Comparison of ENCODE assay signal across 10 cellular contexts in genomic region chr1:118154220-118154619, GRCh38. TPM values are rescaled to one million over a fixed set of nuclear protein-coding genes. Genes with fewer than 3 reads are reported as not detected.
DNase-seq lines count a peak whose midpoint lies in the region; ATAC-seq and TF ChIP-seq lines count a peak whose summit lies in the region.
"Had no signal": no experiment of that assay in that cellular context is flagged by ENCODE, and none has a peak within 500 bp of the region (broad histone marks: within the 10 kb centered on the region; RNA-seq: fewer than 3 reads in every experiment).

No MANE protein-coding gene starts in this region.

- 86 to 100% methylated on average over 1 of the region's 1 CpG for WGBS in esophagus squamous epithelium, 2 donors

- DNase-seq in activated naive CD4-positive, alpha-beta T cell treated with anti-CD3 and anti-CD28 coated beads for 36 hours: peak; percentile 6
- DNase-seq in activated naive CD4-positive, alpha-beta T cell treated with anti-CD3 and anti-CD28 coated beads, Interleukin-2, amount 10 ng/mL, durations not matched to agents 7 days and 5 days: no peak
- DNase-seq in NCI-H146 (lab: John Stamatoyannopoulos, UW): peak; percentile 58
- DNase-seq in esophagus squamous epithelium (lab: John Stamatoyannopoulos, UW): no peak
- DNase-seq in type B pancreatic cell (ENCODE audit: extremely low spot score, unreplicated experiment): no peak
- no peak for DNase-seq in stimulated activated CD4-positive, alpha-beta T cell treated with anti-CD3 and anti-CD28 coated beads, Interleukin-12 subunit alpha, Interleukin-12 subunit beta, amount 100 ng/mL, for 4 hours
- DNase-seq: NCI-H2227 treated with DMSO at 0.1 percent for 48 hours had no signal

- no peak overlapping the region for H3K4me3 ChIP-seq in esophagus squamous epithelium
- H3K4me3 ChIP-seq: prostate gland had no signal

- no peaks in the 10 kb centered on the region for H3K36me3 ChIP-seq in esophagus squamous epithelium
- H3K36me3 ChIP-seq: prostate gland had no signal

- H3K4me3 Mint-ChIP-seq in activated naive CD4-positive, alpha-beta T cell treated with anti-CD3 and anti-CD28 coated beads for 36 hours: no peak overlapping the region
- H3K4me3 Mint-ChIP-seq in activated naive CD4-positive, alpha-beta T cell treated with anti-CD3 and anti-CD28 coated beads, Interleukin-2, amount 10 ng/mL, durations not matched to agents 7 days and 5 days: no peak overlapping the region
- no peak overlapping the region for H3K4me3 Mint-ChIP-seq in type B pancreatic cell

- no peaks in the 10 kb centered on the region for H3K36me3 Mint-ChIP-seq in activated naive CD4-positive, alpha-beta T cell treated with anti-CD3 and anti-CD28 coated beads for 36 hours (ENCODE audit: low read depth)
- no peaks in the 10 kb centered on the region for H3K36me3 Mint-ChIP-seq in activated naive CD4-positive, alpha-beta T cell treated with anti-CD3 and anti-CD28 coated beads, Interleukin-2, amount 10 ng/mL, durations not matched to agents 7 days and 5 days
- H3K36me3 Mint-ChIP-seq in type B pancreatic cell: no peaks in the 10 kb centered on the region

- ATAC-seq in GM21825 (IDR thresholded peaks at IDR 0.05; ENCODE audit: unreplicated experiment): no peak
- no peak for ATAC-seq in HG03469 (IDR thresholded peaks at IDR 0.05; ENCODE audit: unreplicated experiment)

- H3K9me3 ChIP-seq in esophagus squamous epithelium: no peaks in the 10 kb centered on the region
- H3K9me3 ChIP-seq: prostate gland had no signal

- CTCF ChIA-PET in activated naive CD4-positive, alpha-beta T cell treated with anti-CD3 and anti-CD28 coated beads for 36 hours (lab: Charles Lee): interaction anchor here (0.7 kb wide), 1 partner anchor 930 kb away, joined by 3 read pairs; no protein-coding TSS in a partner anchor
- CTCF ChIA-PET in activated naive CD4-positive, alpha-beta T cell treated with anti-CD3 and anti-CD28 coated beads, Interleukin-2, amount 10 ng/mL, durations not matched to agents 7 days and 5 days (lab: Charles Lee): no interaction called here

- H3K27ac ChIP-seq in esophagus squamous epithelium: no peak overlapping the region
- H3K27ac ChIP-seq: prostate gland had no signal

- no peak for TF ChIP-seq POLR2A in esophagus squamous epithelium (IDR thresholded peaks at IDR 0.05)

- intact Hi-C loops in activated naive CD4-positive, alpha-beta T cell treated with anti-CD3 and anti-CD28 coated beads for 36 hours (cut with micrococcal nuclease): loop anchor here (2.0 kb wide), 1 partner anchor 1123 kb away; no protein-coding TSS in a partner anchor
- intact Hi-C loops in esophagus squamous epithelium (cut with DNase I): loop anchor here (5.0 kb wide), 1 partner anchor 853 kb away; no protein-coding TSS in a partner anchor

- H3K27ac Mint-ChIP-seq in activated naive CD4-positive, alpha-beta T cell treated with anti-CD3 and anti-CD28 coated beads for 36 hours: no peak overlapping the region
- no peak overlapping the region for H3K27ac Mint-ChIP-seq in activated naive CD4-positive, alpha-beta T cell treated with anti-CD3 and anti-CD28 coated beads, Interleukin-2, amount 10 ng/mL, durations not matched to agents 7 days and 5 days
- no peak overlapping the region for H3K27ac Mint-ChIP-seq in type B pancreatic cell

- peaks cover 6% of the 10 kb centered on the region for H3K27me3 Mint-ChIP-seq in activated naive CD4-positive, alpha-beta T cell treated with anti-CD3 and anti-CD28 coated beads for 36 hours (ENCODE audit: low read depth)
- H3K27me3 Mint-ChIP-seq in activated naive CD4-positive, alpha-beta T cell treated with anti-CD3 and anti-CD28 coated beads, Interleukin-2, amount 10 ng/mL, durations not matched to agents 7 days and 5 days: no peaks in the 10 kb centered on the region
- peaks cover 8% of the 10 kb centered on the region for H3K27me3 Mint-ChIP-seq in type B pancreatic cell

- no peaks in the 10 kb centered on the region for H3K9me3 Mint-ChIP-seq in activated naive CD4-positive, alpha-beta T cell treated with anti-CD3 and anti-CD28 coated beads for 36 hours
- H3K9me3 Mint-ChIP-seq in activated naive CD4-positive, alpha-beta T cell treated with anti-CD3 and anti-CD28 coated beads, Interleukin-2, amount 10 ng/mL, durations not matched to agents 7 days and 5 days: no peaks in the 10 kb centered on the region
- no peaks in the 10 kb centered on the region for H3K9me3 Mint-ChIP-seq in type B pancreatic cell

- TF ChIP-seq CTCF in esophagus squamous epithelium (IDR thresholded peaks at IDR 0.05) (peak in 5 of 6 experiments; percentile 25 to 77 (median 48)), type B pancreatic cell (conservative IDR thresholded peaks at IDR 0.05) (peak; percentile 68)

- peaks cover 0 to 6% (median 0%) of the 10 kb centered on the region in 3 donors for H3K4me1 ChIP-seq in esophagus squamous epithelium
- H3K4me1 ChIP-seq: prostate gland had no signal

- H3K27me3 ChIP-seq in esophagus squamous epithelium: no peaks in the 10 kb centered on the region

- no peaks in the 10 kb centered on the region for H3K4me1 Mint-ChIP-seq in activated naive CD4-positive, alpha-beta T cell treated with anti-CD3 and anti-CD28 coated beads for 36 hours (ENCODE audit: low read depth)
- no peaks in the 10 kb centered on the region for H3K4me1 Mint-ChIP-seq in activated naive CD4-positive, alpha-beta T cell treated with anti-CD3 and anti-CD28 coated beads, Interleukin-2, amount 10 ng/mL, durations not matched to agents 7 days and 5 days
- peaks cover 4% of the 10 kb centered on the region for H3K4me1 Mint-ChIP-seq in type B pancreatic cell (ENCODE audit: unreplicated experiment)

RNA-seq across cellular contexts. Expression of gene SPAG17, which starts 30.8 kb away (rescaled TPM):
- total RNA-seq in activated naive CD4-positive, alpha-beta T cell treated with anti-CD3 and anti-CD28 coated beads for 36 hours: not detected
- total RNA-seq in esophagus squamous epithelium (10 to 100 TPM in 3 of 4 donors, 1 to 10 TPM in 1; 8.8 to 20.9 (median 13.8) TPM), type B pancreatic cell (ENCODE audit: low replicate concordance) (1.3 and 5.6 TPM in 2 replicates)

Comparison
In these comparisons a context has a peak if more than half of its experiments do, and no peak if none do; other contexts are left out.
1. DNase-seq: peak in activated naive CD4-positive, alpha-beta T cell treated with anti-CD3 and anti-CD28 coated beads for 36 hours (single experiment) and NCI-H146 (single experiment); none in activated naive CD4-positive, alpha-beta T cell treated with anti-CD3 and anti-CD28 coated beads, Interleukin-2, amount 10 ng/mL, durations not matched to agents 7 days and 5 days (single experiment), esophagus squamous epithelium (single experiment), type B pancreatic cell (single experiment) and stimulated activated CD4-positive, alpha-beta T cell treated with anti-CD3 and anti-CD28 coated beads, Interleukin-12 subunit alpha, Interleukin-12 subunit beta, amount 100 ng/mL, for 4 hours (single experiment).